In genomic region chr3:171351676-171352075, GRCh38 we compare ENCODE assay signal across 11 cellular contexts.
DNase-seq lines count a peak whose midpoint lies in the region; ATAC-seq and TF ChIP-seq lines count a peak whose summit lies in the region.
"Had no signal": no experiment of that assay in that cellular context is flagged by ENCODE, and none has a peak within 500 bp of the region (broad histone marks: within the 10 kb centered on the region; RNA-seq: fewer than 3 reads in every experiment).

No MANE protein-coding gene starts in this region.

- no peaks in the 10 kb centered on the region for H3K27me3 Mint-ChIP-seq in activated naive CD8-positive, alpha-beta T cell treated with anti-CD3 and anti-CD28 coated beads, Interleukin-2, amount 50 U/mL, for 24 hours
- H3K27me3 Mint-ChIP-seq in activated naive CD8-positive, alpha-beta T cell treated with anti-CD3 and anti-CD28 coated beads for 36 hours = no peaks in the 10 kb centered on the region
- H3K27me3 Mint-ChIP-seq in stimulated activated naive CD8-positive, alpha-beta T cell treated with anti-CD3 and anti-CD28 coated beads, Interleukin-15, amount 100 ng/mL, for 72 hours = no peaks in the 10 kb centered on the region
- H3K27me3 Mint-ChIP-seq: T-helper 17 cell had no signal

- peaks cover 68% of the 10 kb centered on the region for H3K4me1 Mint-ChIP-seq in activated naive CD8-positive, alpha-beta T cell treated with anti-CD3 and anti-CD28 coated beads, Interleukin-2, amount 50 U/mL, for 24 hours
- H3K4me1 Mint-ChIP-seq in activated naive CD8-positive, alpha-beta T cell treated with anti-CD3 and anti-CD28 coated beads for 36 hours = peaks cover 58% of the 10 kb centered on the region
- peaks cover 68% of the 10 kb centered on the region for H3K4me1 Mint-ChIP-seq in stimulated activated naive CD8-positive, alpha-beta T cell treated with anti-CD3 and anti-CD28 coated beads, Interleukin-15, amount 100 ng/mL, for 72 hours

- no peak overlapping the region for H3K27ac Mint-ChIP-seq in activated naive CD8-positive, alpha-beta T cell treated with anti-CD3 and anti-CD28 coated beads, Interleukin-2, amount 50 U/mL, for 24 hours
- H3K27ac Mint-ChIP-seq in activated naive CD8-positive, alpha-beta T cell treated with anti-CD3 and anti-CD28 coated beads for 36 hours = no peak overlapping the region
- peak overlapping the region in 1 of 2 donors; percentile 12 for H3K27ac Mint-ChIP-seq in stimulated activated naive CD8-positive, alpha-beta T cell treated with anti-CD3 and anti-CD28 coated beads, Interleukin-15, amount 100 ng/mL, for 72 hours
- H3K27ac Mint-ChIP-seq: T-helper 17 cell had no signal

- TF ChIP-seq CTCF in choroid plexus epithelial cell (conservative IDR thresholded peaks at IDR 0.05; ENCODE audit: low read depth, low read length) = no peak

- peaks cover 2% of the 10 kb centered on the region for H3K36me3 Mint-ChIP-seq in activated naive CD8-positive, alpha-beta T cell treated with anti-CD3 and anti-CD28 coated beads, Interleukin-2, amount 50 U/mL, for 24 hours (ENCODE audit: low read depth)
- H3K36me3 Mint-ChIP-seq in activated naive CD8-positive, alpha-beta T cell treated with anti-CD3 and anti-CD28 coated beads for 36 hours = peaks cover 4% of the 10 kb centered on the region

- peak; percentile 63 for ATAC-seq in activated naive CD8-positive, alpha-beta T cell treated with anti-CD3 and anti-CD28 coated beads, Interleukin-2, amount 50 U/mL, for 24 hours
- peak; percentile 56 for ATAC-seq in stimulated activated naive CD8-positive, alpha-beta T cell treated with anti-CD3 and anti-CD28 coated beads, Interleukin-15, amount 100 ng/mL, for 72 hours
- ATAC-seq in GM18520 (IDR thresholded peaks at IDR 0.05; ENCODE audit: unreplicated experiment) = no peak
- ATAC-seq: T-helper 17 cell had no signal

- H3K4me3 ChIP-seq in choroid plexus epithelial cell (ENCODE audit: low read depth, low read length) = no peak overlapping the region
- H3K4me3 ChIP-seq: sigmoid colon, tibial nerve had no signal

- H3K9me3 Mint-ChIP-seq in activated naive CD8-positive, alpha-beta T cell treated with anti-CD3 and anti-CD28 coated beads, Interleukin-2, amount 50 U/mL, for 24 hours = no peaks in the 10 kb centered on the region
- no peaks in the 10 kb centered on the region for H3K9me3 Mint-ChIP-seq in activated naive CD8-positive, alpha-beta T cell treated with anti-CD3 and anti-CD28 coated beads for 36 hours
- H3K9me3 Mint-ChIP-seq in stimulated activated naive CD8-positive, alpha-beta T cell treated with anti-CD3 and anti-CD28 coated beads, Interleukin-15, amount 100 ng/mL, for 72 hours = no peaks in the 10 kb centered on the region

- H3K4me3 Mint-ChIP-seq in activated naive CD8-positive, alpha-beta T cell treated with anti-CD3 and anti-CD28 coated beads, Interleukin-2, amount 50 U/mL, for 24 hours = no peak overlapping the region
- no peak overlapping the region for H3K4me3 Mint-ChIP-seq in activated naive CD8-positive, alpha-beta T cell treated with anti-CD3 and anti-CD28 coated beads for 36 hours
- no peak overlapping the region for H3K4me3 Mint-ChIP-seq in stimulated activated naive CD8-positive, alpha-beta T cell treated with anti-CD3 and anti-CD28 coated beads, Interleukin-15, amount 100 ng/mL, for 72 hours
- H3K4me3 Mint-ChIP-seq: T-helper 17 cell had no signal

- no peak for DNase-seq in activated naive CD8-positive, alpha-beta T cell treated with anti-CD3 and anti-CD28 coated beads, Interleukin-2, amount 50 U/mL, for 24 hours
- no peak for DNase-seq in activated naive CD8-positive, alpha-beta T cell treated with anti-CD3 and anti-CD28 coated beads for 36 hours
- peak; percentile 54 for DNase-seq in NCI-H187 treated with DMSO at 0.1 percent for 48 hours (lab: John Stamatoyannopoulos, UW)
- peak; percentile 82 for DNase-seq in choroid plexus epithelial cell (ENCODE audit: low read depth)
- no peak for DNase-seq in stimulated activated naive CD8-positive, alpha-beta T cell treated with anti-CD3 and anti-CD28 coated beads, Interleukin-15, amount 100 ng/mL, for 72 hours
- DNase-seq in NOMO-1 treated with dmso at 0.1 percent for 144 hours (lab: John Stamatoyannopoulos, UW; ENCODE audit: unreplicated experiment) = no peak
- no peak for DNase-seq in activated naive CD4-positive, alpha-beta T cell treated with anti-CD3 and anti-CD28 coated beads, Interleukin-2, amount 50 U/mL, for 16 hours
- DNase-seq: sigmoid colon, T-helper 17 cell had no signal

Comparison
In these comparisons a context has a peak if more than half of its experiments do, and no peak if none do; other contexts are left out.
1. DNase-seq: peak in NCI-H187 treated with DMSO at 0.1 percent for 48 hours (single experiment) and choroid plexus epithelial cell (single experiment); none in activated naive CD8-positive, alpha-beta T cell treated with anti-CD3 and anti-CD28 coated beads, Interleukin-2, amount 50 U/mL, for 24 hours (single experiment), activated naive CD8-positive, alpha-beta T cell treated with anti-CD3 and anti-CD28 coated beads for 36 hours (single experiment), stimulated activated naive CD8-positive, alpha-beta T cell treated with anti-CD3 and anti-CD28 coated beads, Interleukin-15, amount 100 ng/mL, for 72 hours (0 of 2), NOMO-1 treated with dmso at 0.1 percent for 144 hours (single experiment) and activated naive CD4-positive, alpha-beta T cell treated with anti-CD3 and anti-CD28 coated beads, Interleukin-2, amount 50 U/mL, for 16 hours (single experiment).